ENCODE assay signal across 9 cellular contexts in the genomic region with DNA sequence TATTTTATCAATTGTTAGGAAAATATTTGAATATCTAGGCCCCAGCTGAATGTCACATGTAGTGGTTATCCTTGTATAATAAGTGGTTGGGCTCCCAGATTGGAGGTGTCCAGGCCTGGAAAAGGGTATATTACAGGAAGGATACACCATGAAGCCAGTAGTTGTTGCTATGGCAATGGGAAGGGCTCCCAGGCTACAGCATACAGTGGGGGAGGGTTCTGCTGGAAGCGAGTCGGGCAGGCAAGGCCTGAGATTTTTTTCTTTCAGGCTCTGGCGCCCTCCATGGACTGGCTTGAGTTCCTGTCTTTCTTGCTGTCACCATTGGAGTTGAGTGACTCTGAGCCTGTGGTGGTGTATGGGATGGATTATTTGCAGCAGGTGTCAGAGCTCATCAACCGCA.
DNase-seq lines count a peak whose midpoint lies in the region; ATAC-seq and TF ChIP-seq lines count a peak whose summit lies in the region.
"Had no signal": no experiment of that assay in that cellular context is flagged by ENCODE, and none has a peak within 500 bp of the region (broad histone marks: within the 10 kb centered on the region; RNA-seq: fewer than 3 reads in every experiment).

No MANE protein-coding gene starts in this region.

- H3K9me3 Mint-ChIP-seq in nephron: no peaks in the 10 kb centered on the region

- H3K9ac ChIP-seq in SK-N-MC (ENCODE audit: insufficient read length): no peak overlapping the region
- H3K9ac ChIP-seq: BLaER1 had no signal

- no peak overlapping the region for H3K4me3 Mint-ChIP-seq in nephron

- H3K27ac Mint-ChIP-seq in nephron: no peak overlapping the region

- H3K27ac ChIP-seq in SK-N-MC: no peak overlapping the region
- H3K27ac ChIP-seq: BLaER1 had no signal

- H3K27me3 Mint-ChIP-seq in nephron (ENCODE audit: low read depth): peaks cover 65% of the 10 kb centered on the region

- no peaks in the 10 kb centered on the region for H3K36me3 Mint-ChIP-seq in nephron (ENCODE audit: low read depth)

- peak; percentile 64 to 66 for DNase-seq in NOMO-1 (lab: John Stamatoyannopoulos, UW; ENCODE audit: unreplicated experiment in 2 of 2)
- no peak for DNase-seq in NOMO-1 treated with dmso at 0.1 percent for 144 hours (lab: John Stamatoyannopoulos, UW; ENCODE audit: unreplicated experiment)
- DNase-seq in NB4 (ENCODE audit: low read depth): peak; percentile 62
- peak; percentile 51 for DNase-seq in SK-N-MC (ENCODE audit: low read depth, low spot score)
- DNase-seq in epidermal melanocyte (ENCODE audit: insufficient read length, low spot score): peak; percentile 61

- peaks cover 4% of the 10 kb centered on the region for H3K4me1 Mint-ChIP-seq in nephron

- H3K9me3 ChIP-seq in SK-N-MC (ENCODE audit: low read depth, low read length): no peaks in the 10 kb centered on the region
- H3K9me3 ChIP-seq: BLaER1 had no signal

- no peaks in the 10 kb centered on the region for H3K36me3 ChIP-seq in SK-N-MC (ENCODE audit: insufficient read depth, low read length)
- H3K36me3 ChIP-seq: BLaER1 had no signal

- TF ChIP-seq CTCF in NB4 (IDR thresholded peaks at IDR 0.05; ENCODE audit: low read depth, low read length) (peak; percentile 57), nephron (IDR thresholded peaks at IDR 0.05; ENCODE audit: unreplicated experiment in 3 of 3) (peak; percentile 14 to 43 (median 15))

- no peak overlapping the region for H3K4me3 ChIP-seq in NB4 (ENCODE audit: low read depth, low read length)
- H3K4me3 ChIP-seq in SK-N-MC: no peak overlapping the region
- H3K4me3 ChIP-seq: BLaER1 had no signal

- no peak for TF ChIP-seq POLR2A in NB4 (IDR thresholded peaks at IDR 0.05; ENCODE audit: extremely low read depth, insufficient read length)

- ATAC-seq in HG03354 (IDR thresholded peaks at IDR 0.05; ENCODE audit: poor library complexity, severe bottlenecking, unreplicated experiment): no peak
- ATAC-seq in GM21576 (IDR thresholded peaks at IDR 0.05; ENCODE audit: unreplicated experiment): no peak
